Comparison of ENCODE assay signal across 32 cellular contexts in the genomic region with DNA sequence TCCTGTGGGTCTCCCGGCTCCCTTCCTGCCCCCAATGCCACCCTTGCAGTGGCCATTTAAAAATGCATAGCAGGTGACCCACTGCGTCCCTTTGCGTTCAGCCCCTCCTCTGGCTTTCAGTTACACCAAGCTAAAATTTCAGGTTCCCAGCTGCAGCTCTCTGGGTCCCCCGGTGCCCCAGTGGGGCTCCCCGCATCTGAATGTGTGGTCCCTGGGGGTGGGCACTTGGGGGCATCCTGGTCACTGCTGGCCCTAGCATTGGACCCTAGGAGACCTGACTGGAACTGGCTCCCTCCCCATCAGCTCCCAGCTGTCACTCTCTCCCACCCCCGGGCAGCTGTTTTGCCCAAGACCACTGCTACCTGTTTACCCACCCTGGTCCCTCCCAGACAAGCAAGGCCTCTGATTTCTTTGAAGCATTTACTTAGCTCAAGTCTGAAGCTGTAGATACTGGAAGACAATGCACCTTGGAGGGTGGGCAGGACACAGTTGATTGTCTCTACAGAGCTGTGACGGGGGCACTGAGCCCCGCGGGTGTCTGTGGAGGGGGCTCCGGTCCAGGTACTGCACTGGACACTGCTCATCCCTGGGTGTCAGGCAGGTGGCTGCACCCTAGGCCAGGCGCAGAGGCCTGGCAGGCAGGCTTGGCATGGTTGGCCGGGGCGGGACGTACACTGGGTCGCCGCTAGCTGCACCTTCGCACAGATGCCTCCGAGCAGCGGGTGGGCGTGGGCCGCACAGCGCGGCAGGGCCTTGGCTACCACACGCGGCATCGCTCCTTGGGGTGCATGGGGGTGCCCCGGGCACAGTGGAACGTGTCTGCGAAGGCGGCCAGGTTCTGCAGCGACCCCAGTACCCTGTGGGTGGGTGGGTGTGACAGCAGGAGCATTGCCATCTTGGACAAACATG. TPM values are rescaled to one million over a fixed set of nuclear protein-coding genes. Genes with fewer than 3 reads are reported as not detected.
DNase-seq lines count a peak whose midpoint lies in the region; ATAC-seq, FAIRE-seq and TF ChIP-seq lines count a peak whose summit lies in the region.
"Had no signal": no experiment of that assay in that cellular context is flagged by ENCODE, and none has a peak within 500 bp of the region (broad histone marks: within the 10 kb centered on the region; RNA-seq: fewer than 3 reads in every experiment).

No MANE protein-coding gene starts in this region.

- no peak overlapping the region for H2AFZ ChIP-seq in osteoblast (ENCODE audit: low read length)
- no peak overlapping the region for H2AFZ ChIP-seq in smooth muscle cell (ENCODE audit: low read depth)

- H3K4me1 ChIP-seq in right cardiac atrium (ENCODE audit: control insufficient read depth, insufficient read depth, low read length) (no peaks in the 10 kb centered on the region), osteoblast (ENCODE audit: insufficient read depth, low read length) (peaks cover 3% of the 10 kb centered on the region), smooth muscle cell (ENCODE audit: low read depth) (peaks cover 8% of the 10 kb centered on the region)
- H3K4me1 ChIP-seq: Caco-2, SJCRH30 had no signal

- H3F3A ChIP-seq in smooth muscle cell (ENCODE audit: low read depth): no peaks in the 10 kb centered on the region

- no peaks in the 10 kb centered on the region for H3K27me3 ChIP-seq in CD4-positive, alpha-beta T cell (ENCODE audit: control insufficient read depth, insufficient read depth, low read length)
- H3K27me3 ChIP-seq in right cardiac atrium (ENCODE audit: control insufficient read depth, insufficient read depth) (no peaks in the 10 kb centered on the region), osteoblast (ENCODE audit: insufficient read depth, low read length) (no peaks in the 10 kb centered on the region), smooth muscle cell (ENCODE audit: low read depth) (no peaks in the 10 kb centered on the region)
- H3K27me3 ChIP-seq: colonic mucosa, SJCRH30 had no signal

- H4K20me1 ChIP-seq in osteoblast (ENCODE audit: insufficient read depth, low read length) (no peaks in the 10 kb centered on the region), smooth muscle cell (ENCODE audit: low read depth) (no peaks in the 10 kb centered on the region)

- H3K9ac ChIP-seq in smooth muscle cell (ENCODE audit: low read depth): no peak overlapping the region

- peak overlapping the region; percentile 56 for H3K4me3 Mint-ChIP-seq in CD4-positive, alpha-beta T cell
- H3K4me3 Mint-ChIP-seq: activated CD4-positive, alpha-beta memory T cell treated with anti-CD3 and anti-CD28 coated beads for 36 hours; T-cell had no signal

- intact Hi-C loops in CD4-positive, alpha-beta T cell (cut with DNase I, micrococcal nuclease): no loop called here
- intact Hi-C loops in right cardiac atrium (cut with DNase I): no loop called here

- H3K36me3 ChIP-seq in osteoblast (ENCODE audit: insufficient read depth, low read length) (no peaks in the 10 kb centered on the region), smooth muscle cell (ENCODE audit: low read depth) (no peaks in the 10 kb centered on the region)
- H3K36me3 ChIP-seq: breast epithelium, colonic mucosa, SJCRH30 had no signal

- ATAC-seq in CD4-positive, alpha-beta T cell (ENCODE audit: poor library complexity): no peak
- no peak for ATAC-seq in right cardiac atrium
- ATAC-seq: T-cell had no signal

- CTCF ChIA-PET in CD4-positive, alpha-beta T cell (lab: Charles Lee): no interaction called here

- POLR2A ChIA-PET in CD4-positive, alpha-beta T cell (lab: Charles Lee): no interaction called here

- WGBS in right cardiac atrium: 97% methylated on average over 31 of the region's 31 CpGs
- 99% methylated on average over 31 of the region's 31 CpGs for WGBS in smooth muscle cell (ENCODE audit: low lambda C conversion rate)

- no peak for TF ChIP-seq CTCF in CD4-positive, alpha-beta T cell (IDR thresholded peaks at IDR 0.05)
- TF ChIP-seq CTCF in osteoblast (IDR thresholded peaks at IDR 0.05; ENCODE audit: extremely low read depth, low read depth, low read length) (no peak), D721Med (IDR thresholded peaks at IDR 0.05; ENCODE audit: insufficient read depth, missing control alignments) (no peak), smooth muscle cell (IDR thresholded peaks at IDR 0.05; ENCODE audit: borderline replicate concordance, insufficient read depth, poor library complexity, severe bottlenecking) (no peak)

- peaks cover 15% of the 10 kb centered on the region for H3K36me3 Mint-ChIP-seq in CD4-positive, alpha-beta T cell (ENCODE audit: low read depth)
- H3K36me3 Mint-ChIP-seq: activated CD4-positive, alpha-beta memory T cell treated with anti-CD3 and anti-CD28 coated beads for 36 hours; T-cell had no signal

- no peaks in the 10 kb centered on the region for H3K27me3 Mint-ChIP-seq in CD4-positive, alpha-beta T cell
- H3K27me3 Mint-ChIP-seq: activated CD4-positive, alpha-beta memory T cell treated with anti-CD3 and anti-CD28 coated beads for 36 hours; T-cell had no signal

- in situ Hi-C loops in ACHN (cut with HindIII; ENCODE audit: low pct_ligation_motif_present, low pct_unique_long_range_greater_than_20kb, low sequenced_read_pairs): no loop called here

- no peak overlapping the region for H3K4me2 ChIP-seq in osteoblast (ENCODE audit: insufficient read depth, low read length)
- no peak overlapping the region for H3K4me2 ChIP-seq in smooth muscle cell

- H3K4me1 Mint-ChIP-seq in CD4-positive, alpha-beta T cell (ENCODE audit: low read depth): peaks cover 11% of the 10 kb centered on the region

- no peak overlapping the region for H3K4me3 ChIP-seq in right cardiac atrium (ENCODE audit: low read length)
- H3K4me3 ChIP-seq in osteoblast (ENCODE audit: insufficient read depth, low read length): no peak overlapping the region
- no peak overlapping the region for H3K4me3 ChIP-seq in smooth muscle cell
- H3K4me3 ChIP-seq: breast epithelium, colonic mucosa, SJCRH30, tibial nerve had no signal

- H3K9me3 Mint-ChIP-seq in CD4-positive, alpha-beta T cell: no peaks in the 10 kb centered on the region
- H3K9me3 Mint-ChIP-seq: activated CD4-positive, alpha-beta memory T cell treated with anti-CD3 and anti-CD28 coated beads for 36 hours; T-cell had no signal

- H3K27ac Mint-ChIP-seq in CD4-positive, alpha-beta T cell: no peak overlapping the region
- H3K27ac Mint-ChIP-seq: activated CD4-positive, alpha-beta memory T cell treated with anti-CD3 and anti-CD28 coated beads for 36 hours; H9; T-cell had no signal

- peaks cover 4% of the 10 kb centered on the region for H3K79me2 ChIP-seq in osteoblast (ENCODE audit: insufficient read depth, low read length)
- no peaks in the 10 kb centered on the region for H3K79me2 ChIP-seq in smooth muscle cell (ENCODE audit: low read depth)

- H3K9me3 ChIP-seq in CD4-positive, alpha-beta T cell (ENCODE audit: control insufficient read depth, low read length): no peaks in the 10 kb centered on the region
- H3K9me3 ChIP-seq in right cardiac atrium (ENCODE audit: control insufficient read depth, low read length) (no peaks in the 10 kb centered on the region), osteoblast (ENCODE audit: low read depth, low read length) (no peaks in the 10 kb centered on the region), smooth muscle cell (replicated peaks; ENCODE audit: low read depth) (no peaks in the 10 kb centered on the region)
- H3K9me3 ChIP-seq: breast epithelium, Caco-2, colonic mucosa, SJCRH30, tibial nerve had no signal

- DNase-seq in activated effector memory CD4-positive, alpha-beta T cell treated with anti-CD3 and anti-CD28 coated beads, Interleukin-2, amount 50 U/mL, for 16 hours: peak; percentile 64
- DNase-seq in activated effector memory CD4-positive, alpha-beta T cell treated with Interleukin-2 at 50 U/mL for 16 hours: no peak
- DNase-seq in CD4-positive, alpha-beta T cell: no peak
- DNase-seq in right cardiac atrium (peak in 2 of 3 donors; percentile 12 to 63), osteoblast (ENCODE audit: insufficient read length, low spot score, missing footprints) (peak; percentile 90), D721Med (ENCODE audit: insufficient read length, low spot score) (no peak), ACHN (no peak), smooth muscle cell (lab: John Stamatoyannopoulos, UW; ENCODE audit: unreplicated experiment) (no peak)
- DNase-seq: activated CD4-positive, alpha-beta memory T cell treated with anti-CD3 and anti-CD28 coated beads for 36 hours; activated T-cell treated with anti-CD3 and anti-CD28 coated beads for 4 hours; amygdala; colonic mucosa; DND-41; effector memory CD4-positive, alpha-beta T cell; H9; head of caudate nucleus; IMR-90; kidney glomerular epithelial cell; mesenchymal stem cell; NCI-H1105; NCI-H2029 treated with DMSO at 0.1 percent for 48 hours; NCI-H2227 treated with DMSO at 0.1 percent for 48 hours; NCI-H69; occipital lobe; stimulated activated CD4-positive, alpha-beta T cell treated with anti-CD3 and anti-CD28 coated beads, Interleukin-2, amount 100 ng/mL, for 48 hours had no signal

- no peak for FAIRE-seq in D721Med (lab: Jason Lieb, UNC)

- H3K27ac ChIP-seq in CD4-positive, alpha-beta T cell (ENCODE audit: low read depth, low read length): no peak overlapping the region
- no peak overlapping the region for H3K27ac ChIP-seq in right cardiac atrium (ENCODE audit: low read length)
- H3K27ac ChIP-seq in osteoblast (ENCODE audit: low read depth, low read length): no peak overlapping the region
- H3K27ac ChIP-seq in smooth muscle cell (ENCODE audit: low read depth): no peak overlapping the region
- H3K27ac ChIP-seq: breast epithelium, colonic mucosa, SJCRH30, tibial nerve had no signal

RNA-seq across cellular contexts. Expression of a gene that starts 3.9 kb away (rescaled TPM):
- total RNA-seq in CD4-positive, alpha-beta T cell: 10 to 100 TPM; 11.0 to 12.8 TPM
- total RNA-seq in right cardiac atrium: 10 to 100 TPM in 2 of 4 donors, 1 to 10 TPM in 2; 8.0 to 11.8 (median 10.4) TPM
- 9.3 TPM for polyA plus RNA-seq in right cardiac atrium
- total RNA-seq in osteoblast: 8.0 and 9.4 TPM in 2 replicates
- 16.1 and 27.4 TPM in 2 replicates for total RNA-seq in smooth muscle cell
- 18.4 and 26.6 TPM in 2 replicates for polyA plus RNA-seq in smooth muscle cell

RNA-seq across cellular contexts. Expression of a gene that starts 34.3 kb away (rescaled TPM):
- 100 to 1,000 TPM; 191 to 194 TPM for total RNA-seq in CD4-positive, alpha-beta T cell
- total RNA-seq in right cardiac atrium: 10 to 100 TPM; 17.6 to 25.5 (median 21.8) TPM
- 27.6 TPM for polyA plus RNA-seq in right cardiac atrium
- 29.2 and 36.6 TPM in 2 replicates for total RNA-seq in osteoblast
- total RNA-seq in smooth muscle cell: 0.40 TPM in 1 of 2 replicates, not detected in the other
- polyA plus RNA-seq in smooth muscle cell: not detected in 2 replicates
- total RNA-seq: SJCRH30 had no signal

RNA-seq across cellular contexts. Expression of a gene that starts 42.3 kb away (rescaled TPM):
- 1 to 10 TPM in 1 of 2 experiments, under 1 TPM in 1; 0.67 to 1.8 TPM for total RNA-seq in CD4-positive, alpha-beta T cell
- 1 to 10 TPM in 1 of 4 donors, under 1 TPM in 3; 0.32 to 1.5 (median 0.83) TPM for total RNA-seq in right cardiac atrium
- 1.7 TPM for polyA plus RNA-seq in right cardiac atrium
- total RNA-seq in osteoblast: under 0.01 TPM in 1 of 2 replicates, not detected in the other
- 3.5 TPM in 1 of 2 replicates, not detected in the other for total RNA-seq in smooth muscle cell
- 0.56 and 3.4 TPM in 2 replicates for polyA plus RNA-seq in smooth muscle cell
- total RNA-seq: Caco-2, epithelial cell of proximal tubule, MCF 10A, SJCRH30 had no signal

Comparison
In these comparisons a context has a peak if more than half of its experiments do, and no peak if none do; other contexts are left out.
1. DNase-seq: peak in activated effector memory CD4-positive, alpha-beta T cell treated with anti-CD3 and anti-CD28 coated beads, Interleukin-2, amount 50 U/mL, for 16 hours (single experiment), right cardiac atrium (2 of 3) and osteoblast (single experiment); none in activated effector memory CD4-positive, alpha-beta T cell treated with Interleukin-2 at 50 U/mL for 16 hours (single experiment), CD4-positive, alpha-beta T cell (0 of 10), D721Med (single experiment), ACHN (single experiment) and smooth muscle cell (single experiment).
2. RNA of a gene that starts 34.3 kb away (total RNA-seq): 191 to 194 TPM in CD4-positive, alpha-beta T cell, 29.2 to 36.6 TPM in osteoblast and 17.6 to 25.5 TPM in right cardiac atrium; 0.40 TPM in smooth muscle cell; every median in the first group is over 10 times any median in the second.